ENCODE assay signal across 26 cellular contexts in genomic region chr3:127215714-127216414, GRCh38. TPM values are rescaled to one million over a fixed set of nuclear protein-coding genes. Genes with fewer than 3 reads are reported as not detected.
"Had no signal": no experiment of that assay in that cellular context is flagged by ENCODE, and none has a peak within 500 bp of the region (broad histone marks: within the 10 kb centered on the region; RNA-seq: fewer than 3 reads in every experiment).

No MANE protein-coding gene starts in this region.

- H3K36me3 Mint-ChIP-seq: activated naive CD8-positive, alpha-beta T cell treated with anti-CD3 and anti-CD28 coated beads, Interleukin-2, amount 10 ng/mL, durations not matched to agents 7 days and 5 days had no signal

- H3K9me3 Mint-ChIP-seq: activated naive CD8-positive, alpha-beta T cell treated with anti-CD3 and anti-CD28 coated beads, Interleukin-2, amount 10 ng/mL, durations not matched to agents 7 days and 5 days had no signal

- ATAC-seq: activated CD4-positive, CD25-positive, alpha-beta regulatory T cell treated with anti-CD3 and anti-CD28 coated beads, Interleukin-2, amount 50 U/mL, for 24 hours; body of pancreas; left lobe of liver had no signal

- H3K27ac Mint-ChIP-seq: activated naive CD8-positive, alpha-beta T cell treated with anti-CD3 and anti-CD28 coated beads, Interleukin-2, amount 10 ng/mL, durations not matched to agents 7 days and 5 days had no signal

- H3K4me1 Mint-ChIP-seq: activated naive CD8-positive, alpha-beta T cell treated with anti-CD3 and anti-CD28 coated beads, Interleukin-2, amount 10 ng/mL, durations not matched to agents 7 days and 5 days had no signal

- H3K4me3 Mint-ChIP-seq: activated naive CD8-positive, alpha-beta T cell treated with anti-CD3 and anti-CD28 coated beads, Interleukin-2, amount 10 ng/mL, durations not matched to agents 7 days and 5 days had no signal

- DNase-seq: activated CD4-positive, alpha-beta T cell treated with anti-CD3 and anti-CD28 coated beads, Interleukin-2, amount 50 U/mL, for 1 hour; activated CD8-positive, alpha-beta memory T cell treated with anti-CD3 and anti-CD28 coated beads for 24 hours; activated gamma-delta T cell treated with Interleukin-2 at 50 U/mL for 16 hours; activated naive CD8-positive, alpha-beta T cell treated with anti-CD3 and anti-CD28 coated beads, Interleukin-2, amount 10 ng/mL, durations not matched to agents 7 days and 5 days; body of pancreas; foreskin melanocyte; hypothalamus; kidney; midbrain; occipital lobe; posterior cingulate gyrus; sigmoid colon; stimulated activated CD4-positive, alpha-beta T cell treated with anti-CD3 and anti-CD28 coated beads, Interleukin-4, amount 100 ng/mL, for 24 hours; stimulated activated naive CD4-positive, alpha-beta T cell; substantia nigra; T1000 had no signal

RNA-seq across cellular contexts. Expression of gene PRR23E, which starts 22.9 kb away (rescaled TPM):
- total RNA-seq: activated naive CD8-positive, alpha-beta T cell treated with anti-CD3 and anti-CD28 coated beads, Interleukin-2, amount 10 ng/mL, durations not matched to agents 7 days and 5 days; body of pancreas; cardiac septum; dermis microvascular lymphatic vessel endothelial cell; epithelial cell of proximal tubule; kidney; left lobe of liver; lung microvascular endothelial cell; occipital lobe; renal cortical epithelial cell; sigmoid colon; T-helper 1 cell treated with Interleukin-12 subunit alpha and Interleukin-12 subunit beta and Interleukin-4 antibody, amounts not matched to agents 30 ng/mL and 1 ng/mL, for 36 hours; tibial nerve; vagina had no signal
